Comparison of ENCODE assay signal across 8 cellular contexts in the genomic region with DNA sequence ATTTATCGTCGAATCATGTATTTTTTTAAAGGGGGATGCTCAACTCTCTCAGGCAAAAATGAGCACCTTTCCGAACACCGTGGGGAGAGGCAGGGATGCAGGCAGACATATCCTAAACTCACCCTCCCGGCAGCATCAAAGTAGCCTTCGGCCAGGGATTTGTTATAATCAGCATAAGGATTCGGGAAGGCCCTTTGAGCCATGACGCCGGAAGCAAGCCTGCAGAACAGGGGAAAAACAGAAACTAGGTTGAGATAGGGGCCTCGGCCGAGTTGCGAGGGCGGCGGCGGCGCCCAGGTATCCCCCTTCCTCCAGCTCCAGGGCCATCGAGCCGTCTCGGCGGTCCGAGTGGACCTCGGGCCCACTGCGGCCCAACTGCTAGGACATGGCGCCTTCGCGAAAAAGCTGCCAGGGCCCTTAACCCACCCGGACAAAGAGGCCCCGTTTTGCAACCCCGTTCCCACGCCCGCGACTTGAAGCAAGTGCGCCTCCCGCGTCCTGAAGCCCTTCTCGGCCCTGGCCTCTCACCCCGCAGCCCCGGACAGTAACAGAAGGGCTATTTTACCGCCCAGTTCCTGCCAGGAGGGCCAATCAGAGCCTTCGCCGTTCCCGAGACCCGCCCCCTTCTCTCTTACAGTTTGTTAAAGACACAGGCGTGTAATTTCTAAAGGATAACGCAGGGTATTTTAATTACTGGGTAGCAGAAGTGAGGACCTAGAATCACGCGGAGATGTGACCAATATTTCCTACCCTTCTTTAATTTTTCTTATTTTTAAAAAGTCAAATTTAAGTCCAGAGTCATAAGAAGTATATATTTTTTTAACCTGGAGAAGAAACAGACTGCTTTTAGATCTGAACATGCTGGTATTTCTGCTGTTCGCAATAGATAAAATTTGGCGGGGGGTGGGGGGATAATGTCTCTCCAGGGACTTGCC. TPM values are rescaled to one million over a fixed set of nuclear protein-coding genes. Genes with fewer than 3 reads are reported as not detected.
DNase-seq lines count a peak whose midpoint lies in the region; ATAC-seq and TF ChIP-seq lines count a peak whose summit lies in the region.

A gene with protein sequence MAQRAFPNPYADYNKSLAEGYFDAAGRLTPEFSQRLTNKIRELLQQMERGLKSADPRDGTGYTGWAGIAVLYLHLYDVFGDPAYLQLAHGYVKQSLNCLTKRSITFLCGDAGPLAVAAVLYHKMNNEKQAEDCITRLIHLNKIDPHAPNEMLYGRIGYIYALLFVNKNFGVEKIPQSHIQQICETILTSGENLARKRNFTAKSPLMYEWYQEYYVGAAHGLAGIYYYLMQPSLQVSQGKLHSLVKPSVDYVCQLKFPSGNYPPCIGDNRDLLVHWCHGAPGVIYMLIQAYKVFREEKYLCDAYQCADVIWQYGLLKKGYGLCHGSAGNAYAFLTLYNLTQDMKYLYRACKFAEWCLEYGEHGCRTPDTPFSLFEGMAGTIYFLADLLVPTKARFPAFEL (minus strand): TSS at position 566 of the 935 bp plus-strand sequence. CDS start 363 bp downstream, at position 203.

- DNase-seq in DMS153 (lab: John Stamatoyannopoulos, UW) (peak; percentile 77), Panc1 (ENCODE audit: low read depth, low spot score) (peak; percentile 71)
- DNase-seq in activated T-cell treated with anti-CD3 and anti-CD28 coated beads, Interleukin-2, amount 50 U/mL, for 4 hours = peak; percentile 68
- peak; percentile 57 to 65 for DNase-seq in stimulated activated CD8-positive, alpha-beta memory T cell treated with anti-CD3 and anti-CD28 coated beads, Interleukin-7, amount 100 ng/mL, for 1 hour (ENCODE audit: low read depth in 2 of 2)

- in situ Hi-C loops in Panc1 (cut with HindIII; ENCODE audit: low pct_unique_long_range_greater_than_20kb, low sequenced_read_pairs) = no loop called here

- H3K27me3 ChIP-seq in Panc1 (ENCODE audit: control insufficient read depth, insufficient read depth, low read length) = no peaks in the 10 kb centered on the region
- no peaks in the 10 kb centered on the region for H3K27me3 ChIP-seq in esophagus (ENCODE audit: control insufficient read depth in 1 of 2, insufficient read depth in 2 of 2, low read length in 2 of 2)
- no peaks in the 10 kb centered on the region for H3K27me3 ChIP-seq in mucosa of stomach (ENCODE audit: control insufficient read depth, insufficient read depth, low read length)

- no peaks in the 10 kb centered on the region for H3K9me3 ChIP-seq in Panc1 (ENCODE audit: control insufficient read depth, insufficient read depth, low read depth, low read length)
- H3K9me3 ChIP-seq in esophagus (ENCODE audit: control insufficient read depth in 2 of 2, insufficient read depth in 1 of 2, low read depth in 1 of 2, low read length in 1 of 2) = no peaks in the 10 kb centered on the region
- H3K9me3 ChIP-seq in mucosa of stomach (ENCODE audit: control insufficient read depth, low read length) = no peaks in the 10 kb centered on the region

- H3K27ac ChIP-seq in Panc1 (ENCODE audit: low read length) (peak within 1 kb of the TSS; percentile 81), esophagus (ENCODE audit: low read depth in 2 of 2, low read length in 1 of 2) (peak within 1 kb of the TSS; percentile 60 to 67)

- POLR2A ChIA-PET in Panc1 (lab: Charles Lee) = no interaction called here

- BruUV-seq in Panc1 (replicated peaks; lab: Mats Ljungman, UMichigan) = no TSS peak

- no peak for TF ChIP-seq RAD21 in Ishikawa (IDR thresholded peaks at IDR 0.05; ENCODE audit: low read depth)

- peak within 1 kb of the TSS; percentile 92 for H3K9ac ChIP-seq in mucosa of stomach (ENCODE audit: low read length)

- no peaks in the 10 kb centered on the region for H3K27me3 Mint-ChIP-seq in activated T-cell treated with anti-CD3 and anti-CD28 coated beads, Interleukin-2, amount 50 U/mL, for 4 hours (ENCODE audit: low read depth)

- peaks cover 8% of the 10 kb centered on the region for H3K36me3 Mint-ChIP-seq in activated T-cell treated with anti-CD3 and anti-CD28 coated beads, Interleukin-2, amount 50 U/mL, for 4 hours (ENCODE audit: insufficient read depth)

- peak within 1 kb of the TSS; percentile 99 for H3K4me3 Mint-ChIP-seq in activated T-cell treated with anti-CD3 and anti-CD28 coated beads, Interleukin-2, amount 50 U/mL, for 4 hours

- CTCF ChIA-PET in Panc1 (lab: Charles Lee) = no interaction called here

- ATAC-seq in GM21576 (IDR thresholded peaks at IDR 0.05; ENCODE audit: unreplicated experiment) (peak; percentile 100), Panc1 (peak; percentile 100)
- ATAC-seq in activated T-cell treated with anti-CD3 and anti-CD28 coated beads, Interleukin-2, amount 50 U/mL, for 4 hours = peak; percentile 99 to 100

- H3K9me3 Mint-ChIP-seq in activated T-cell treated with anti-CD3 and anti-CD28 coated beads, Interleukin-2, amount 50 U/mL, for 4 hours = no peaks in the 10 kb centered on the region

- WGBS in esophagus, 2 donors = 0% methylated on average over 49 of the region's 49 CpGs

- peaks cover 60% of the 10 kb centered on the region for H3K4me1 Mint-ChIP-seq in activated T-cell treated with anti-CD3 and anti-CD28 coated beads, Interleukin-2, amount 50 U/mL, for 4 hours (ENCODE audit: low read depth)

- H3K4me3 ChIP-seq in Panc1 (ENCODE audit: low read depth in 2 of 2, low read length in 2 of 2) = peak within 1 kb of the TSS; percentile 69 to 81
- peak within 1 kb of the TSS; percentile 79 to 92 for H3K4me3 ChIP-seq in esophagus (ENCODE audit: low read depth in 1 of 2, low read length in 2 of 2)
- peak within 1 kb of the TSS; percentile 84 for H3K4me3 ChIP-seq in mucosa of stomach (ENCODE audit: low read length)

- intact Hi-C loops in Panc1 (cut with micrococcal nuclease; ENCODE audit: unreplicated experiment) = no loop called here

- no peak for TF ChIP-seq CTCF in Panc1 (IDR thresholded peaks at IDR 0.05)

- TF ChIP-seq EP300 in Ishikawa (IDR thresholded peaks at IDR 0.05; ENCODE audit: borderline replicate concordance) = no peak

- H3K36me3 ChIP-seq in Panc1 (ENCODE audit: control insufficient read depth, insufficient read depth, low read length) = peaks cover 8% of the 10 kb centered on the region
- H3K36me3 ChIP-seq in esophagus (ENCODE audit: control insufficient read depth in 2 of 2, insufficient read depth in 2 of 2, low read length in 1 of 2) = no peaks in the 10 kb centered on the region
- no peaks in the 10 kb centered on the region for H3K36me3 ChIP-seq in mucosa of stomach (ENCODE audit: control insufficient read depth, insufficient read depth, low read length)

- H3K4me1 ChIP-seq in Panc1 (ENCODE audit: control insufficient read depth, insufficient read depth, low read length) (peaks cover 4% of the 10 kb centered on the region; the same call in 1 of the 2 replicates), esophagus (ENCODE audit: control insufficient read depth in 2 of 2, insufficient read depth in 2 of 2, low read length in 1 of 2) (no peaks in the 10 kb centered on the region), mucosa of stomach (ENCODE audit: control insufficient read depth, insufficient read depth, low read length) (no peaks in the 10 kb centered on the region)

TF ChIP-seq in Ishikawa, 13 proteins besides CTCF, POLR2A, EP300 and RAD21:
- TF ChIP-seq MAX (IDR thresholded peaks at IDR 0.05) (peak; percentile 67), FOXM1 (IDR thresholded peaks at IDR 0.05; ENCODE audit: borderline replicate concordance, low read depth) (no peak), TAF1 (IDR thresholded peaks at IDR 0.05; ENCODE audit: low read depth) (peak; percentile 76; the same call in 1 of the 2 replicates)

RNA-seq across cellular contexts. Expression of the gene that starts here (rescaled TPM):
- 42.8 TPM for total RNA-seq in Panc1 (2021; ENCODE audit: unreplicated experiment)
- 31.6 TPM for polyA plus RNA-seq in Panc1 (2012; ENCODE audit: insufficient read length)
- total RNA-seq in activated T-cell treated with anti-CD3 and anti-CD28 coated beads, Interleukin-2, amount 50 U/mL, for 4 hours = 10 to 100 TPM; 24.8 to 28.1 (median 25.7) TPM
- 10 to 100 TPM in 1 of 2 donors, 1 to 10 TPM in 1; 4.4 to 13.8 TPM for polyA plus RNA-seq in esophagus

Comparison
In these comparisons a context has a peak if more than half of its experiments do, and no peak if none do; other contexts are left out.
1. Peak in every context shown above with its lines: DNase-seq, ATAC-seq, H3K4me3 ChIP-seq and H3K27ac ChIP-seq.